Comparison of ENCODE assay signal across 12 cellular contexts in the genomic region with DNA sequence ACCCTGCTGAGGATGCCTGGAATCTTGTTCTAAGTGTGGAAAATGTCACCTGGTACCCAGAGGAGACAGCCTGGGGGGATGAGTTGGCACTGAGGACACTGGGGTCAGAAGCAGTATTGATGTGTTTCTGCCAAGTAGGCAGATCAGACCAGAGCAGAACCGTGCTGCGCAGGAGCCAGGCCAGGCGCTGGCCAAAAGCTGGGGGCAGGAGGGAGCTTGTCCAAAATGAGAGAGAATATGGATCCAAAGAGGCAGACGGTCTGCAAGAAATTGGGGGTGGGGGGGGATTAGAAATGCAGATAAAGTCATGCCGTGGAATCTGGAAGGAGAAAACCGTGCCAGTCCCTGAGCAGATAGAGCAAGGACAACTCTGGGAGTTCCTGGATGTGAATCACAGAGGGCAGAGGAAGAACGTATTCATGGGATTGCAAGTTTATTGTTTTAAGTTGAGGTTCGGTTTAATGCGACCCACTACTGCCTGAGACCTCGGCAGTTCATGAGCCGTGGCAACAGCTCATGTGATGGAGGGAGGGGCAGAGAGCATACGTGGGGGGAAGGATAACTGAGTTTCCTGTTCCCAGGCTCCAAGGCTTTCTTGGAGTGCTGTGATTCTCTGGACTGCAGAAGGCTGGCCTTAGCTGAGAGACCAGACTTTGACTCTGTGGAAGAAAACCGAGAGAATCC.
DNase-seq lines count a peak whose midpoint lies in the region; ATAC-seq and TF ChIP-seq lines count a peak whose summit lies in the region.
"Had no signal": no experiment of that assay in that cellular context is flagged by ENCODE, and none has a peak within 500 bp of the region (broad histone marks: within the 10 kb centered on the region; RNA-seq: fewer than 3 reads in every experiment).

No MANE protein-coding gene starts in this region.

- WGBS in spleen, 5 donors: 64 to 76% (median 72%) methylated on average over 13 of the region's 13 CpGs

- no peaks in the 10 kb centered on the region for H3K9me3 ChIP-seq in spleen
- H3K9me3 ChIP-seq: tibial nerve had no signal

- peaks cover 0 to 12% (median 0%) of the 10 kb centered on the region in 6 donors for H3K4me1 ChIP-seq in spleen

- H3K4me3 ChIP-seq in choroid plexus epithelial cell (ENCODE audit: low read depth, low read length) (no peak overlapping the region), spleen (no peak overlapping the region)
- H3K4me3 ChIP-seq: tibial nerve had no signal

- intact Hi-C loops in spleen (cut with DNase I; ENCODE audit: low total_unique reads): no loop called here

- no peak for TF ChIP-seq POLR2A in spleen (IDR thresholded peaks at IDR 0.05)

- H3K27me3 ChIP-seq in spleen (replicated peaks in 1 of 7): no peaks in the 10 kb centered on the region
- H3K27me3 ChIP-seq: tibial nerve had no signal

- DNase-seq in HT1080 (ENCODE audit: low read depth) (peak; percentile 68), choroid plexus epithelial cell (ENCODE audit: low read depth) (peak; percentile 88), kidney tubule cell (ENCODE audit: low spot score) (peak; percentile 80), spleen (no peak), T-helper 9 cell (no peak), NCI-H1105 (lab: John Stamatoyannopoulos, UW) (no peak)
- DNase-seq in stimulated activated CD4-positive, alpha-beta T cell treated with anti-CD3 and anti-CD28 coated beads, Interleukin-4, amount 100 ng/mL, for 4 hours: no peak
- DNase-seq: COR-L47; NCI-H69; stimulated activated CD4-positive, alpha-beta T cell treated with anti-CD3 and anti-CD28 coated beads, Interleukin-2, amount 100 ng/mL, for 48 hours had no signal

- H3K27ac ChIP-seq in spleen: peak overlapping the region in 5 of 8 donors; percentile 19 to 59 (median 56)

- TF ChIP-seq CTCF in choroid plexus epithelial cell (conservative IDR thresholded peaks at IDR 0.05; ENCODE audit: low read depth, low read length) (no peak), spleen (IDR thresholded peaks at IDR 0.05 in 8 of 11, conservative IDR thresholded peaks at IDR 0.05 in 3 of 11) (no peak)

- no peaks in the 10 kb centered on the region for H3K36me3 ChIP-seq in spleen
- H3K36me3 ChIP-seq: tibial nerve had no signal

- ATAC-seq in HG02870 (IDR thresholded peaks at IDR 0.05; ENCODE audit: unreplicated experiment): no peak

Comparison
In these comparisons a context has a peak if more than half of its experiments do, and no peak if none do; other contexts are left out.
1. DNase-seq: peak in HT1080 (single experiment), choroid plexus epithelial cell (single experiment) and kidney tubule cell (single experiment); none in spleen (single experiment), T-helper 9 cell (single experiment), NCI-H1105 (single experiment) and stimulated activated CD4-positive, alpha-beta T cell treated with anti-CD3 and anti-CD28 coated beads, Interleukin-4, amount 100 ng/mL, for 4 hours (0 of 2).